Comparison of ENCODE assay signal across 1 cellular context in the genomic region with DNA sequence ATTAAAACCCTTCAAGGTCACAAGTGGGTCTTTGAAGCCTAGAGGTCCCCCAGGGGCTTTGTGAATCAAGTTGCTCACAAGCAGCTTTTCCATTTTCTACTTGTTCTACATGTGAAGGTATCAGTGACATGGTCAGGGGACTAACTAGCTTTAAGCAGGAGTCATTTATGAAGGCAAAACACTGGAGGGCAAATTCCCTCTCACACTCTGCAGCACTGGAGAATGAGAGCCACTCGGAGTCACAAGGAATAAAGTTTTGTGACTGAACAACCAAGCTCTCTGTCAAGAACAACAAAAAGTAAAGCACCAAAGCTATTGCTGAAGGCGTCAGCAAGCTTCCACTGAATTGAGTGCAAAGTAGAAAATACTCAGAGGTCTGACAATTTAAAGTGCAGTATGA.
TF ChIP-seq lines count a peak whose summit lies in the region.

No MANE protein-coding gene starts in this region.

TF ChIP-seq in K562, 482 proteins besides CTCF, POLR2A, EP300 and RAD21 (continued from another document):
- TF ChIP-seq, protein P1, sequence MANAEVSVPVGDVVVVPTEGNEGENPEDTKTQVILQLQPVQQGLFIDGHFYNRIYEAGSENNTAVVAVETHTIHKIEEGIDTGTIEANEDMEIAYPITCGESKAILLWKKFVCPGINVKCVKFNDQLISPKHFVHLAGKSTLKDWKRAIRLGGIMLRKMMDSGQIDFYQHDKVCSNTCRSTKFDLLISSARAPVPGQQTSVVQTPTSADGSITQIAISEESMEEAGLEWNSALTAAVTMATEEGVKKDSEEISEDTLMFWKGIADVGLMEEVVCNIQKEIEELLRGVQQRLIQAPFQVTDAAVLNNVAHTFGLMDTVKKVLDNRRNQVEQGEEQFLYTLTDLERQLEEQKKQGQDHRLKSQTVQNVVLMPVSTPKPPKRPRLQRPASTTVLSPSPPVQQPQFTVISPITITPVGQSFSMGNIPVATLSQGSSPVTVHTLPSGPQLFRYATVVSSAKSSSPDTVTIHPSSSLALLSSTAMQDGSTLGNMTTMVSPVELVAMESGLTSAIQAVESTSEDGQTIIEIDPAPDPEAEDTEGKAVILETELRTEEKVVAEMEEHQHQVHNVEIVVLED (CRISPR knock-in tag; IDR thresholded peaks at IDR 0.05): no peak
- TF ChIP-seq MAFK (IDR thresholded peaks at IDR 0.05; ENCODE audit: low read length) (no peak), POLR3G (IDR thresholded peaks at IDR 0.05; ENCODE audit: extremely low read depth, insufficient read length, insufficient replicate concordance) (no peak), ZNF212 (CRISPR knock-in tag; IDR thresholded peaks at IDR 0.05) (no peak), ZKSCAN1 (IDR thresholded peaks at IDR 0.05; ENCODE audit: low read depth, low read length) (no peak), NCOA4 (IDR thresholded peaks at IDR 0.05; ENCODE audit: partially characterized antibody) (no peak), CREBBP (IDR thresholded peaks at IDR 0.05; ENCODE audit: low read depth, low read length) (no peak), EGR1 (conservative IDR thresholded peaks at IDR 0.05) (no peak)
- TF ChIP-seq, protein P2, sequence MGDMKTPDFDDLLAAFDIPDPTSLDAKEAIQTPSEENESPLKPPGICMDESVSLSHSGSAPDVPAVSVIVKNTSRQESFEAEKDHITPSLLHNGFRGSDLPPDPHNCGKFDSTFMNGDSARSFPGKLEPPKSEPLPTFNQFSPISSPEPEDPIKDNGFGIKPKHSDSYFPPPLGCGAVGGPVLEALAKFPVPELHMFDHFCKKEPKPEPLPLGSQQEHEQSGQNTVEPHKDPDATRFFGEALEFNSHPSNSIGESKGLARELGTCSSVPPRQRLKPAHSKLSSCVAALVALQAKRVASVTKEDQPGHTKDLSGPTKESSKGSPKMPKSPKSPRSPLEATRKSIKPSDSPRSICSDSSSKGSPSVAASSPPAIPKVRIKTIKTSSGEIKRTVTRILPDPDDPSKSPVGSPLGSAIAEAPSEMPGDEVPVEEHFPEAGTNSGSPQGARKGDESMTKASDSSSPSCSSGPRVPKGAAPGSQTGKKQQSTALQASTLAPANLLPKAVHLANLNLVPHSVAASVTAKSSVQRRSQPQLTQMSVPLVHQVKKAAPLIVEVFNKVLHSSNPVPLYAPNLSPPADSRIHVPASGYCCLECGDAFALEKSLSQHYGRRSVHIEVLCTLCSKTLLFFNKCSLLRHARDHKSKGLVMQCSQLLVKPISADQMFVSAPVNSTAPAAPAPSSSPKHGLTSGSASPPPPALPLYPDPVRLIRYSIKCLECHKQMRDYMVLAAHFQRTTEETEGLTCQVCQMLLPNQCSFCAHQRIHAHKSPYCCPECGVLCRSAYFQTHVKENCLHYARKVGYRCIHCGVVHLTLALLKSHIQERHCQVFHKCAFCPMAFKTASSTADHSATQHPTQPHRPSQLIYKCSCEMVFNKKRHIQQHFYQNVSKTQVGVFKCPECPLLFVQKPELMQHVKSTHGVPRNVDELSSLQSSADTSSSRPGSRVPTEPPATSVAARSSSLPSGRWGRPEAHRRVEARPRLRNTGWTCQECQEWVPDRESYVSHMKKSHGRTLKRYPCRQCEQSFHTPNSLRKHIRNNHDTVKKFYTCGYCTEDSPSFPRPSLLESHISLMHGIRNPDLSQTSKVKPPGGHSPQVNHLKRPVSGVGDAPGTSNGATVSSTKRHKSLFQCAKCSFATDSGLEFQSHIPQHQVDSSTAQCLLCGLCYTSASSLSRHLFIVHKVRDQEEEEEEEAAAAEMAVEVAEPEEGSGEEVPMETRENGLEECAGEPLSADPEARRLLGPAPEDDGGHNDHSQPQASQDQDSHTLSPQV (IDR thresholded peaks at IDR 0.05): no peak
- TF ChIP-seq, protein P3, sequence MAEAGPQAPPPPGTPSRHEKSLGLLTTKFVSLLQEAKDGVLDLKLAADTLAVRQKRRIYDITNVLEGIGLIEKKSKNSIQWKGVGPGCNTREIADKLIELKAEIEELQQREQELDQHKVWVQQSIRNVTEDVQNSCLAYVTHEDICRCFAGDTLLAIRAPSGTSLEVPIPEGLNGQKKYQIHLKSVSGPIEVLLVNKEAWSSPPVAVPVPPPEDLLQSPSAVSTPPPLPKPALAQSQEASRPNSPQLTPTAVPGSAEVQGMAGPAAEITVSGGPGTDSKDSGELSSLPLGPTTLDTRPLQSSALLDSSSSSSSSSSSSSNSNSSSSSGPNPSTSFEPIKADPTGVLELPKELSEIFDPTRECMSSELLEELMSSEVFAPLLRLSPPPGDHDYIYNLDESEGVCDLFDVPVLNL (CRISPR knock-in tag; IDR thresholded peaks at IDR 0.05; ENCODE audit: low read depth): no peak
TF ChIP-seq in K562: peak in this region for 0.
